ENCODE assay signal across 12 cellular contexts in the genomic region with DNA sequence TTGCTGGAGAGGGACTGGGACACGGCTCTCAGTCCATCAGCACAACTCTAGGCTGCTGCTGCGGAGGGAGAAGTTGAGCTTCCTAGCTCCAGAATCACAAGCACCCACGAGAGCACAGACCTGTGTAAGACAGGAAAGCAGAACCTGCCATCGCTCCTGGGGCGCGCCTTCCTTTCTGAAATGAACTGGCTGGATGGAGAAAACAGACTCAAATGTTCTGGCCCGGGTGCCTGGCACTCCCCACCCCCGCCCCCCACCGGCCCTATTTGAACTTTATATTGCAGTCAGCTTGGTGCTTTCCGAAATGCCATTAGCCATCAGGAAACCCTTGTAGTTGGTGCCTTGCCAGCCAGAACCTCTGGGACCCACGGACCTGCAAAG. TPM values are rescaled to one million over a fixed set of nuclear protein-coding genes. Genes with fewer than 3 reads are reported as not detected.
DNase-seq lines count a peak whose midpoint lies in the region; ATAC-seq, FAIRE-seq and TF ChIP-seq lines count a peak whose summit lies in the region.
"Had no signal": no experiment of that assay in that cellular context is flagged by ENCODE, and none has a peak within 500 bp of the region (broad histone marks: within the 10 kb centered on the region; RNA-seq: fewer than 3 reads in every experiment).

No MANE protein-coding gene starts in this region.

- peaks cover 0 to 29% of the 10 kb centered on the region in 2 experiments; a peak in 2 of 4 replicates for H3K4me1 ChIP-seq in SK-N-SH (ENCODE audit: control insufficient read depth in 1 of 2, insufficient read depth in 2 of 2, low read depth in 1 of 2, low read length in 1 of 2)
- peaks cover 0 to 7% (median 2%) of the 10 kb centered on the region in 4 experiments; a peak in 4 of 7 replicates for H3K4me1 ChIP-seq in H1 (replicated peaks in 1 of 4; ENCODE audit: control insufficient read depth in 3 of 4, insufficient read depth in 4 of 4, low read length in 3 of 4)
- peaks cover 3% of the 10 kb centered on the region for H3K4me1 ChIP-seq in parathyroid adenoma

- peak overlapping the region; percentile 60; the same call in 1 of the 2 replicates for H3K4me2 ChIP-seq in SK-N-SH
- no peak overlapping the region for H3K4me2 ChIP-seq in H1 (ENCODE audit: insufficient read depth in 1 of 2, low read depth in 2 of 2, low read length in 2 of 2)
- H3K4me2 ChIP-seq in parathyroid adenoma (ENCODE audit: low read length) = no peak overlapping the region

- H2BK15ac ChIP-seq in H1 (ENCODE audit: low read length) = no peak overlapping the region

- no peak overlapping the region for H2BK12ac ChIP-seq in H1 (ENCODE audit: low read depth, low read length)

- H4K20me1 ChIP-seq in SK-N-SH (ENCODE audit: insufficient read depth) (no peaks in the 10 kb centered on the region), H1 (replicated peaks in 1 of 2; ENCODE audit: control insufficient read depth in 1 of 2, insufficient read depth in 2 of 2, low read length in 2 of 2) (peaks cover 0 to 4% of the 10 kb centered on the region in 2 experiments)

- no peak overlapping the region for H3K9ac ChIP-seq in SK-N-SH
- H3K9ac ChIP-seq in H1 (replicated peaks in 1 of 4; ENCODE audit: extremely low read depth in 1 of 4, low read depth in 3 of 4, low read length in 3 of 4) = no peak overlapping the region
- H3K9ac ChIP-seq in parathyroid adenoma = no peak overlapping the region

- H3K27ac ChIP-seq in SK-N-SH (ENCODE audit: low read depth in 2 of 2, low read length in 1 of 2) = peak overlapping the region in 1 of 2 experiments; percentile 53; a peak in 2 of 4 replicates
- H3K27ac ChIP-seq in H1 (ENCODE audit: low read depth, low read length) = no peak overlapping the region
- no peak overlapping the region for H3K27ac ChIP-seq in parathyroid adenoma
- H3K27ac ChIP-seq: Peyer's patch, upper lobe of left lung had no signal

- H3K79me1 ChIP-seq in H1 (ENCODE audit: low read depth, low read length) = no peaks in the 10 kb centered on the region

- DNase-seq in GM03348 (ENCODE audit: low spot score) (peak; percentile 29), SK-N-SH (no peak), H1 (ENCODE audit: low read depth in 1 of 2, low spot score in 2 of 2) (no peak), lower leg skin (ENCODE audit: low spot score in 2 of 2) (no peak), HCEC 1CT (no peak), NCI-H69 (lab: John Stamatoyannopoulos, UW) (no peak)

- intact Hi-C loops in lower leg skin (cut with DNase I; ENCODE audit: low total_unique reads) = no loop called here

- no peak overlapping the region for H3K4ac ChIP-seq in H1 (replicated peaks; ENCODE audit: insufficient read length, low read depth, low read length)

- no peak for ATAC-seq in GM21825 (IDR thresholded peaks at IDR 0.05; ENCODE audit: unreplicated experiment)

- peak overlapping the region; percentile 56; the same call in 1 of the 2 replicates for H2AFZ ChIP-seq in SK-N-SH (ENCODE audit: low read depth)
- no peak overlapping the region for H2AFZ ChIP-seq in H1 (ENCODE audit: low read length)
- H2AFZ ChIP-seq in parathyroid adenoma = peak overlapping the region; percentile 60

- no peak for TF ChIP-seq CTCF in SK-N-SH (IDR thresholded peaks at IDR 0.05)
- TF ChIP-seq CTCF in H1 (IDR thresholded peaks at IDR 0.05; ENCODE audit: control extremely low read depth in 1 of 3, insufficient read depth in 1 of 3, low read depth in 1 of 3, low read length in 3 of 3) = no peak
- TF ChIP-seq CTCF in parathyroid adenoma (IDR thresholded peaks at IDR 0.05) = no peak
- TF ChIP-seq CTCF in lower leg skin (IDR thresholded peaks at IDR 0.05) = no peak

- CTCF ChIA-PET in SK-N-SH (lab: Yijun Ruan, JAX) = interaction anchor here (0.7 to 14.2 kb wide), 60 partner anchors 10 to 834 kb away, joined by 3 to 175 read pairs (median 7); a partner anchor contains a TSS
- CTCF ChIA-PET in H1 (lab: Charles Lee; ENCODE audit: partially characterized antibody) = interaction anchor here (0.6 to 11.3 kb wide), 51 partner anchors 8 to 296 kb away, joined by 3 to 163 read pairs (median 6); a partner anchor contains a TSS

- TF ChIP-seq POLR2A in H1 (IDR thresholded peaks at IDR 0.05; ENCODE audit: control extremely low read depth in 1 of 2, low read depth in 2 of 2, low read length in 2 of 2) = no peak
- no peak for TF ChIP-seq POLR2A in lower leg skin (IDR thresholded peaks at IDR 0.05)

- TF ChIP-seq EP300 in SK-N-SH (IDR thresholded peaks at IDR 0.05; ENCODE audit: borderline replicate concordance in 1 of 2, low read depth in 1 of 2, low read length in 1 of 2) (no peak), H1 (IDR thresholded peaks at IDR 0.05; ENCODE audit: borderline replicate concordance in 1 of 2, low read depth in 2 of 2, low read length in 2 of 2) (no peak)

- H2AK5ac ChIP-seq in H1 (ENCODE audit: low read depth, low read length) = no peak overlapping the region

- H2BK120ac ChIP-seq in H1 (replicated peaks; ENCODE audit: low read depth, low read length) = no peak overlapping the region

- no peaks in the 10 kb centered on the region for H3K27me3 ChIP-seq in SK-N-SH (ENCODE audit: insufficient read depth)
- H3K27me3 ChIP-seq in H1 (replicated peaks in 1 of 4; ENCODE audit: control insufficient read depth in 3 of 4, extremely low read depth in 1 of 4, insufficient read depth in 3 of 4, low read length in 3 of 4) = no peaks in the 10 kb centered on the region
- no peaks in the 10 kb centered on the region for H3K27me3 ChIP-seq in parathyroid adenoma (ENCODE audit: control insufficient read depth, insufficient read depth, low read length)
- H3K27me3 ChIP-seq: Peyer's patch, right atrium auricular region, upper lobe of left lung had no signal

- H3K23me2 ChIP-seq in H1 (ENCODE audit: low read depth, low read length) = no peaks in the 10 kb centered on the region

- FAIRE-seq in H1 (lab: Jason Lieb, UNC) = no peak
- FAIRE-seq: colon had no signal

- no peak overlapping the region for H3K56ac ChIP-seq in H1 (replicated peaks; ENCODE audit: insufficient read length, low read depth, low read length)

- H3K14ac ChIP-seq in H1 (ENCODE audit: insufficient read length) = no peak overlapping the region

- H4K8ac ChIP-seq in H1 (ENCODE audit: extremely low read depth, insufficient read depth, low read length) = peak overlapping the region; percentile 68

- H3K18ac ChIP-seq in H1 (ENCODE audit: extremely low read depth, low read length) = no peak overlapping the region

- H2BK20ac ChIP-seq in H1 (ENCODE audit: low read length) = no peak overlapping the region

- H3K79me2 ChIP-seq in SK-N-SH (ENCODE audit: insufficient read depth) (no peaks in the 10 kb centered on the region), H1 (ENCODE audit: control insufficient read depth in 1 of 2, insufficient read depth in 2 of 2, low read length in 2 of 2) (no peaks in the 10 kb centered on the region), parathyroid adenoma (no peaks in the 10 kb centered on the region)

- H3K23ac ChIP-seq in H1 (ENCODE audit: insufficient read length) = no peak overlapping the region

- H4K5ac ChIP-seq in H1 (ENCODE audit: insufficient read length, low read depth, low read length) = no peak overlapping the region

- H3K9me3 ChIP-seq in SK-N-SH (no peaks in the 10 kb centered on the region), H1 (ENCODE audit: insufficient read depth in 2 of 2, low read depth in 1 of 2, low read length in 1 of 2) (no peaks in the 10 kb centered on the region), parathyroid adenoma (ENCODE audit: control insufficient read depth, low read length) (no peaks in the 10 kb centered on the region)
- H3K9me3 ChIP-seq: Peyer's patch, right atrium auricular region, upper lobe of left lung had no signal

- H3K4me3 ChIP-seq in SK-N-SH (ENCODE audit: low read depth in 2 of 2, low read length in 1 of 2) (peak overlapping the region; percentile 6 to 51; a peak in 1 of 4 replicates), H1 (ENCODE audit: extremely low read depth in 1 of 4, insufficient read depth in 2 of 4, low read depth in 3 of 4, low read length in 4 of 4) (no peak overlapping the region), parathyroid adenoma (ENCODE audit: low read depth, low read length) (no peak overlapping the region), lower leg skin (ENCODE audit: low read depth, poor library complexity, severe bottlenecking) (no peak overlapping the region)
- H3K4me3 ChIP-seq: Peyer's patch, right atrium auricular region, upper lobe of left lung had no signal

- peaks cover 3% of the 10 kb centered on the region for H3F3A ChIP-seq in SK-N-SH (replicated peaks; ENCODE audit: insufficient read depth)

- TF ChIP-seq RAD21 in SK-N-SH (IDR thresholded peaks at IDR 0.05; ENCODE audit: low read length) (no peak), H1 (IDR thresholded peaks at IDR 0.05 in 1 of 2, conservative IDR thresholded peaks at IDR 0.05 in 1 of 2; ENCODE audit: low read depth in 2 of 2, low read length in 2 of 2) (no peak)

- no peak overlapping the region for H4K91ac ChIP-seq in H1 (replicated peaks; ENCODE audit: insufficient read length, low read length)

- 41% methylated on average over 10 of the region's 11 CpGs for WGBS in SK-N-SH (ENCODE audit: low lambda C conversion rate)
- 75% methylated on average over 8 of the region's 11 CpGs; no CpG with 5 or more reads in 1 of the 2 experiments for WGBS in H1 (ENCODE audit: extremely low coverage in 1 of 2, insufficient coverage in 1 of 2, insufficient read length in 1 of 2, insufficient replicate concordance in 2 of 2, low coverage in 1 of 2, low lambda C conversion rate in 2 of 2, missing lambda C conversion rate in 1 of 2), 2 experiments
- 45 to 46% methylated on average over 11 of the region's 11 CpGs for WGBS in lower leg skin, 2 donors

- POLR2A ChIA-PET in SK-N-SH (lab: Yijun Ruan, JAX) (interaction anchor here (0.6 to 2.8 kb wide), 15 partner anchors 9 to 280 kb away, joined by 3 to 14 read pairs (median 5); a partner anchor contains a TSS), H1 (lab: Charles Lee; ENCODE audit: partially characterized antibody) (interaction anchor here (0.7 to 2.1 kb wide), 6 partner anchors 24 to 161 kb away, joined by 3 to 6 read pairs (median 3); a partner anchor contains a TSS)

- H3K36me3 ChIP-seq in SK-N-SH (replicated peaks in 1 of 2; ENCODE audit: control insufficient read depth in 1 of 2, insufficient read depth in 2 of 2, low read length in 1 of 2) (no peaks in the 10 kb centered on the region), H1 (ENCODE audit: control insufficient read depth in 2 of 4, insufficient read depth in 4 of 4, low read length in 3 of 4) (peaks cover 0 to 6% (median 0%) of the 10 kb centered on the region in 4 experiments; a peak in 3 of 8 replicates), parathyroid adenoma (ENCODE audit: control insufficient read depth, insufficient read depth, low read length) (no peaks in the 10 kb centered on the region)
- H3K36me3 ChIP-seq: right atrium auricular region had no signal

- H2BK5ac ChIP-seq in H1 (ENCODE audit: low read depth, low read length) = no peak overlapping the region

- no peaks in the 10 kb centered on the region for H3K9me2 ChIP-seq in SK-N-SH

RNA-seq across cellular contexts. Expression of a gene that starts 23.8 kb away (rescaled TPM):
- polyA plus RNA-seq in SK-N-SH (2012; rRNA removed) (6.3 and 7.0 TPM in 2 replicates), H1 (2011; rRNA removed) (20.9 and 21.5 TPM in 2 replicates)
- polyA plus RNA-seq in SK-N-SH (2012; cell fraction: cytosol; rRNA removed) = 2.8 and 5.3 TPM in 2 replicates
- 9.3 and 10.3 TPM in 2 replicates for polyA plus RNA-seq in SK-N-SH (2012; cell fraction: nucleus; rRNA removed)
- total RNA-seq in H1 (2021; fragmentation: NEBNext Ultra II Directional; extraction: Animal tissue kit (Norgen Biotek cat#: 25700)) = 15.7 and 17.0 TPM in 2 replicates
- 14.7 TPM for polyA plus RNA-seq in H1 (2011; cell fraction: cytosol; rRNA removed)
- 20.3 TPM for polyA plus RNA-seq in H1 (2011; cell fraction: nucleus; rRNA removed)
- 13.6 to 17.0 TPM (median 14.5 TPM) in 4 replicates for polyA plus RNA-seq in H1 (2012, experiment 1 of 2)
- polyA plus RNA-seq in H1 (2012, experiment 2 of 2) = 12.2 TPM
- 14.5 TPM for polyA plus RNA-seq in H1 (2013, experiment 1 of 2)
- 16.0 TPM for polyA plus RNA-seq in H1 (2013, experiment 2 of 2)
- polyA minus RNA-seq in H1 (2011; rRNA and poly(A)+ RNA removed) = 11.4 and 17.2 TPM in 2 replicates
- 5.5 TPM for polyA minus RNA-seq in H1 (2011; cell fraction: cytosol; rRNA and poly(A)+ RNA removed)
- 14.6 TPM for polyA minus RNA-seq in H1 (2011; cell fraction: nucleus; rRNA and poly(A)+ RNA removed)
- total RNA-seq in lower leg skin = 10 to 100 TPM; 50.1 to 71.9 (median 61.9) TPM

RNA-seq across cellular contexts. Expression of a gene that starts 24.1 kb away (rescaled TPM):
- polyA plus RNA-seq in SK-N-SH (2012; rRNA removed) (14.8 and 15.9 TPM in 2 replicates), H1 (2011; rRNA removed) (12.9 and 14.5 TPM in 2 replicates)
- polyA plus RNA-seq in SK-N-SH (2012; cell fraction: cytosol; rRNA removed) = 11.7 and 14.3 TPM in 2 replicates
- polyA plus RNA-seq in SK-N-SH (2012; cell fraction: nucleus; rRNA removed) = 18.6 and 20.3 TPM in 2 replicates
- 17.1 and 18.5 TPM in 2 replicates for total RNA-seq in H1 (2021; fragmentation: NEBNext Ultra II Directional; extraction: Animal tissue kit (Norgen Biotek cat#: 25700))
- 15.4 TPM for polyA plus RNA-seq in H1 (2011; cell fraction: cytosol; rRNA removed)
- polyA plus RNA-seq in H1 (2011; cell fraction: nucleus; rRNA removed) = 14.1 TPM
- 19.3 to 22.5 TPM (median 21.5 TPM) in 4 replicates for polyA plus RNA-seq in H1 (2012, experiment 1 of 2)
- polyA plus RNA-seq in H1 (2012, experiment 2 of 2) = 24.4 TPM
- 13.2 TPM for polyA plus RNA-seq in H1 (2013, experiment 1 of 2)
- 14.4 TPM for polyA plus RNA-seq in H1 (2013, experiment 2 of 2)
- polyA minus RNA-seq in H1 (2011; rRNA and poly(A)+ RNA removed) = 11.6 and 14.7 TPM in 2 replicates
- polyA minus RNA-seq in H1 (2011; cell fraction: cytosol; rRNA and poly(A)+ RNA removed) = 11.4 TPM
- 16.3 TPM for polyA minus RNA-seq in H1 (2011; cell fraction: nucleus; rRNA and poly(A)+ RNA removed)
- 10 to 100 TPM; 15.1 to 31.0 (median 21.7) TPM for total RNA-seq in lower leg skin

Comparison
In these comparisons a context has a peak if more than half of its experiments do, and no peak if none do; other contexts are left out.
1. H3K4me3 ChIP-seq: peak in SK-N-SH (2 of 2); none in H1 (0 of 4), parathyroid adenoma (single experiment) and lower leg skin (single experiment).